Comparison of ENCODE assay signal across 1 cellular context in the genomic region with DNA sequence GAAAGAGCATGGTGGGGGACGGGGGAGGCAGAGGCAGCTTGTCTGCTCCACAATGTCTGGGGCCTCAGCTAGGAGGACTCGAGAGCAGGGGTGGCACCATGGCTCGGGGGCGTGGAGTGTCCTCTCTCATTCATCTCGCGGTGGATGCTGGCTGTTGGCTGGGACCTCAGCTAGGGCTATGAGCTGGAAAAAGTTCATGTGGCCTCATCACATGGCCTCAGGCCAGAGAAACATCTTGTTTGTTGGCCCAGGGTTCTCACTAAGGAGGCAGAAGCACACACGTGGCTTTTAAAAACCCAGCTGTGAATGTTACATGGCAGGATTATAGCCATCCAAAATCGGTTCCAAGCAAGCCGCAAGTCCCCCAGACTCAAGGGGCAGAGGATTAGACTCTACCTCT.
TF ChIP-seq lines count a peak whose summit lies in the region.

No MANE protein-coding gene starts in this region.

TF ChIP-seq in HepG2, 621 proteins besides CTCF, POLR2A, EP300 and RAD21:
- TF ChIP-seq, protein P1, sequence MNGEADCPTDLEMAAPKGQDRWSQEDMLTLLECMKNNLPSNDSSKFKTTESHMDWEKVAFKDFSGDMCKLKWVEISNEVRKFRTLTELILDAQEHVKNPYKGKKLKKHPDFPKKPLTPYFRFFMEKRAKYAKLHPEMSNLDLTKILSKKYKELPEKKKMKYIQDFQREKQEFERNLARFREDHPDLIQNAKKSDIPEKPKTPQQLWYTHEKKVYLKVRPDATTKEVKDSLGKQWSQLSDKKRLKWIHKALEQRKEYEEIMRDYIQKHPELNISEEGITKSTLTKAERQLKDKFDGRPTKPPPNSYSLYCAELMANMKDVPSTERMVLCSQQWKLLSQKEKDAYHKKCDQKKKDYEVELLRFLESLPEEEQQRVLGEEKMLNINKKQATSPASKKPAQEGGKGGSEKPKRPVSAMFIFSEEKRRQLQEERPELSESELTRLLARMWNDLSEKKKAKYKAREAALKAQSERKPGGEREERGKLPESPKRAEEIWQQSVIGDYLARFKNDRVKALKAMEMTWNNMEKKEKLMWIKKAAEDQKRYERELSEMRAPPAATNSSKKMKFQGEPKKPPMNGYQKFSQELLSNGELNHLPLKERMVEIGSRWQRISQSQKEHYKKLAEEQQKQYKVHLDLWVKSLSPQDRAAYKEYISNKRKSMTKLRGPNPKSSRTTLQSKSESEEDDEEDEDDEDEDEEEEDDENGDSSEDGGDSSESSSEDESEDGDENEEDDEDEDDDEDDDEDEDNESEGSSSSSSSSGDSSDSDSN (CRISPR knock-in tag; IDR thresholded peaks at IDR 0.05) = no peak
- TF ChIP-seq FOXO1 (CRISPR knock-in tag; IDR thresholded peaks at IDR 0.05) (no peak), RAD51 (IDR thresholded peaks at IDR 0.05; ENCODE audit: borderline replicate concordance) (no peak), ZNF589 (CRISPR knock-in tag; conservative IDR thresholded peaks at IDR 0.05) (no peak), ZNF556 (CRISPR knock-in tag; IDR thresholded peaks at IDR 0.05; ENCODE audit: borderline replicate concordance) (no peak), RARA (CRISPR knock-in tag; IDR thresholded peaks at IDR 0.05) (no peak), SIX1 (CRISPR knock-in tag; IDR thresholded peaks at IDR 0.05; ENCODE audit: borderline replicate concordance) (no peak), ZNF614 (CRISPR knock-in tag; IDR thresholded peaks at IDR 0.05; ENCODE audit: borderline replicate concordance) (no peak), ERF (CRISPR knock-in tag; IDR thresholded peaks at IDR 0.05) (no peak), MBNL3 (CRISPR knock-in tag; conservative IDR thresholded peaks at IDR 0.05) (no peak), GTF3A (CRISPR knock-in tag; conservative IDR thresholded peaks at IDR 0.05) (no peak)
- TF ChIP-seq, protein P2, sequence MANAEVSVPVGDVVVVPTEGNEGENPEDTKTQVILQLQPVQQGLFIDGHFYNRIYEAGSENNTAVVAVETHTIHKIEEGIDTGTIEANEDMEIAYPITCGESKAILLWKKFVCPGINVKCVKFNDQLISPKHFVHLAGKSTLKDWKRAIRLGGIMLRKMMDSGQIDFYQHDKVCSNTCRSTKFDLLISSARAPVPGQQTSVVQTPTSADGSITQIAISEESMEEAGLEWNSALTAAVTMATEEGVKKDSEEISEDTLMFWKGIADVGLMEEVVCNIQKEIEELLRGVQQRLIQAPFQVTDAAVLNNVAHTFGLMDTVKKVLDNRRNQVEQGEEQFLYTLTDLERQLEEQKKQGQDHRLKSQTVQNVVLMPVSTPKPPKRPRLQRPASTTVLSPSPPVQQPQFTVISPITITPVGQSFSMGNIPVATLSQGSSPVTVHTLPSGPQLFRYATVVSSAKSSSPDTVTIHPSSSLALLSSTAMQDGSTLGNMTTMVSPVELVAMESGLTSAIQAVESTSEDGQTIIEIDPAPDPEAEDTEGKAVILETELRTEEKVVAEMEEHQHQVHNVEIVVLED (CRISPR knock-in tag; IDR thresholded peaks at IDR 0.05; ENCODE audit: borderline replicate concordance) = no peak
